In genomic region chr15:25172691-25173090, GRCh38 we compare ENCODE assay signal across 19 cellular contexts.
DNase-seq lines count a peak whose midpoint lies in the region; ATAC-seq and TF ChIP-seq lines count a peak whose summit lies in the region.
"Had no signal": no experiment of that assay in that cellular context is flagged by ENCODE, and none has a peak within 500 bp of the region (broad histone marks: within the 10 kb centered on the region; RNA-seq: fewer than 3 reads in every experiment).

No MANE protein-coding gene starts in this region.

- intact Hi-C loops in CD14-positive monocyte (cut with micrococcal nuclease) (no loop called here), lower lobe of right lung (cut with DNase I) (no loop called here), Calu3 (cut with micrococcal nuclease; ENCODE audit: unreplicated experiment) (no loop called here)

- no peaks in the 10 kb centered on the region for H3K36me3 ChIP-seq in BE2C
- no peaks in the 10 kb centered on the region for H3K36me3 ChIP-seq in lower lobe of right lung

- H3K27ac Mint-ChIP-seq in activated naive CD4-positive, alpha-beta T cell treated with anti-CD3 and anti-CD28 coated beads, Interleukin-2, amount 10 ng/mL, durations not matched to agents 7 days and 5 days: no peak overlapping the region
- no peak overlapping the region for H3K27ac Mint-ChIP-seq in CD14-positive monocyte
- no peak overlapping the region for H3K27ac Mint-ChIP-seq in Calu3 (ENCODE audit: unreplicated experiment)
- H3K27ac Mint-ChIP-seq: B cell; CD4-positive, alpha-beta memory T cell had no signal

- DNase-seq in activated naive CD4-positive, alpha-beta T cell treated with anti-CD3 and anti-CD28 coated beads, Interleukin-2, amount 10 ng/mL, durations not matched to agents 7 days and 5 days: peak; percentile 10
- no peak for DNase-seq in activated naive CD4-positive, alpha-beta T cell (lab: John Stamatoyannopoulos, UW)
- peak; percentile 2 for DNase-seq in BE2C
- peak; percentile 36 for DNase-seq in CD14-positive monocyte (ENCODE audit: low spot score)
- DNase-seq in lower lobe of right lung: peak; percentile 19
- DNase-seq in HK-2 (ENCODE audit: unreplicated experiment): no peak
- DNase-seq in Calu3: no peak
- no peak for DNase-seq in COLO668 (lab: John Stamatoyannopoulos, UW; ENCODE audit: unreplicated experiment)
- DNase-seq: CD4-positive, alpha-beta memory T cell; DND-41; GM23248; NCI-H1105 treated with DMSO at 0.1 percent for 48 hours; NCI-H1694 treated with DMSO at 0.1 percent for 48 hours; NCI-H2107; NCI-H2227 treated with DMSO at 0.1 percent for 48 hours; NCI-H524 had no signal

- H3K27ac ChIP-seq in lower lobe of right lung: no peak overlapping the region
- H3K27ac ChIP-seq: GM23248 had no signal

- H3K9me3 Mint-ChIP-seq in activated naive CD4-positive, alpha-beta T cell treated with anti-CD3 and anti-CD28 coated beads, Interleukin-2, amount 10 ng/mL, durations not matched to agents 7 days and 5 days: peaks cover 41% of the 10 kb centered on the region
- peaks cover 39 to 87% (median 83%) of the 10 kb centered on the region in 7 donors for H3K9me3 Mint-ChIP-seq in CD14-positive monocyte
- no peaks in the 10 kb centered on the region for H3K9me3 Mint-ChIP-seq in Calu3 (ENCODE audit: low read depth, unreplicated experiment)

- H3K4me3 ChIP-seq in BE2C (ENCODE audit: low read depth, low read length) (no peak overlapping the region), lower lobe of right lung (no peak overlapping the region)
- H3K4me3 ChIP-seq: GM23248 had no signal

- CTCF ChIA-PET in activated naive CD4-positive, alpha-beta T cell treated with anti-CD3 and anti-CD28 coated beads, Interleukin-2, amount 10 ng/mL, durations not matched to agents 7 days and 5 days (lab: Charles Lee): no interaction called here
- CTCF ChIA-PET in Calu3 (lab: Charles Lee): no interaction called here

- H3K36me3 Mint-ChIP-seq in activated naive CD4-positive, alpha-beta T cell treated with anti-CD3 and anti-CD28 coated beads, Interleukin-2, amount 10 ng/mL, durations not matched to agents 7 days and 5 days: no peaks in the 10 kb centered on the region
- no peaks in the 10 kb centered on the region for H3K36me3 Mint-ChIP-seq in CD14-positive monocyte
- H3K36me3 Mint-ChIP-seq in Calu3 (ENCODE audit: insufficient read depth, unreplicated experiment): no peaks in the 10 kb centered on the region

- H3K9me3 ChIP-seq in BE2C (peaks cover 2% of the 10 kb centered on the region; the same call in 1 of the 2 replicates), lower lobe of right lung (peaks cover 48% of the 10 kb centered on the region)

- no peak overlapping the region for H3K4me3 Mint-ChIP-seq in activated naive CD4-positive, alpha-beta T cell treated with anti-CD3 and anti-CD28 coated beads, Interleukin-2, amount 10 ng/mL, durations not matched to agents 7 days and 5 days
- H3K4me3 Mint-ChIP-seq in CD14-positive monocyte (no peak overlapping the region), Calu3 (ENCODE audit: low read depth, unreplicated experiment) (no peak overlapping the region)
- H3K4me3 Mint-ChIP-seq: B cell; CD4-positive, alpha-beta memory T cell had no signal

- H3K27me3 ChIP-seq in BE2C (no peaks in the 10 kb centered on the region), lower lobe of right lung (ENCODE audit: low read depth) (no peaks in the 10 kb centered on the region)

- no TSS peak for BruUV-seq in Calu3 (replicated peaks; lab: Mats Ljungman, UMichigan)

- H3K4me1 Mint-ChIP-seq in activated naive CD4-positive, alpha-beta T cell treated with anti-CD3 and anti-CD28 coated beads, Interleukin-2, amount 10 ng/mL, durations not matched to agents 7 days and 5 days: no peaks in the 10 kb centered on the region
- H3K4me1 Mint-ChIP-seq in CD14-positive monocyte (no peaks in the 10 kb centered on the region), Calu3 (ENCODE audit: low read depth, unreplicated experiment) (no peaks in the 10 kb centered on the region)
- H3K4me1 Mint-ChIP-seq: B cell; CD4-positive, alpha-beta memory T cell had no signal

- no peak for ATAC-seq in lower lobe of right lung
- ATAC-seq: HCT116, Panc1 had no signal

- TF ChIP-seq CTCF in BE2C (IDR thresholded peaks at IDR 0.05; ENCODE audit: low read depth, low read length) (no peak), CD14-positive monocyte (IDR thresholded peaks at IDR 0.05) (no peak), lower lobe of right lung (IDR thresholded peaks at IDR 0.05) (no peak), Calu3 (IDR thresholded peaks at IDR 0.05; ENCODE audit: unreplicated experiment) (no peak)

- H3K4me1 ChIP-seq in BE2C: no peaks in the 10 kb centered on the region
- H3K4me1 ChIP-seq in lower lobe of right lung: no peaks in the 10 kb centered on the region

- no peaks in the 10 kb centered on the region for H3K27me3 Mint-ChIP-seq in activated naive CD4-positive, alpha-beta T cell treated with anti-CD3 and anti-CD28 coated beads, Interleukin-2, amount 10 ng/mL, durations not matched to agents 7 days and 5 days
- H3K27me3 Mint-ChIP-seq in CD14-positive monocyte (ENCODE audit: low read depth in 3 of 3) (peaks cover 0 to 3% (median 1%) of the 10 kb centered on the region in 3 donors), Calu3 (ENCODE audit: unreplicated experiment) (no peaks in the 10 kb centered on the region)
- H3K27me3 Mint-ChIP-seq: B cell; CD4-positive, alpha-beta memory T cell had no signal

Comparison
In these comparisons a context has a peak if more than half of its experiments do, and no peak if none do; other contexts are left out.
1. DNase-seq: peak in activated naive CD4-positive, alpha-beta T cell treated with anti-CD3 and anti-CD28 coated beads, Interleukin-2, amount 10 ng/mL, durations not matched to agents 7 days and 5 days (single experiment), BE2C (single experiment), CD14-positive monocyte (single experiment) and lower lobe of right lung (single experiment); none in activated naive CD4-positive, alpha-beta T cell (0 of 4), HK-2 (single experiment), Calu3 (single experiment) and COLO668 (single experiment).